In genomic region chr5:65279603-65280002, GRCh38 we compare ENCODE assay signal across 31 cellular contexts.
DNase-seq lines count a peak whose midpoint lies in the region; ATAC-seq, FAIRE-seq and TF ChIP-seq lines count a peak whose summit lies in the region.
"Had no signal": no experiment of that assay in that cellular context is flagged by ENCODE, and none has a peak within 500 bp of the region (broad histone marks: within the 10 kb centered on the region; RNA-seq: fewer than 3 reads in every experiment).

No MANE protein-coding gene starts in this region.

- no peak for TF ChIP-seq CTCF in HEK293 (tag by site-specific recombination; IDR thresholded peaks at IDR 0.05)
- no peak for TF ChIP-seq CTCF in K562 (IDR thresholded peaks at IDR 0.05 in 2 of 3, conservative IDR thresholded peaks at IDR 0.05 in 1 of 3; ENCODE audit: insufficient read depth in 2 of 3, low read depth in 1 of 3, low read length in 3 of 3)

- no peaks in the 10 kb centered on the region for H3K9me1 ChIP-seq in K562 (ENCODE audit: control insufficient read depth, insufficient read depth, low read length)

- no peak for FAIRE-seq in K562 (lab: Jason Lieb, UNC)
- no peak for FAIRE-seq in HTR-8/SVneo (lab: Jason Lieb, UNC)
- FAIRE-seq: A204.1, A549, D721Med had no signal

- no peak overlapping the region for H2AFZ ChIP-seq in K562 (ENCODE audit: low read depth, low read length)

- TF ChIP-seq EP300 in K562 (IDR thresholded peaks at IDR 0.05; ENCODE audit: low read length) = no peak

- no peak overlapping the region for H3K4me2 ChIP-seq in K562 (ENCODE audit: insufficient read depth, low read length)
- H3K4me2 ChIP-seq: A549; BLaER1; BLaER1 treated with 17β-estradiol and CSF1 and Interleukin-3, amounts not matched to agents 10 nM and 100 nM had no signal

- ATAC-seq in K562 = no peak
- no peak for ATAC-seq in GM18517 (IDR thresholded peaks at IDR 0.05; ENCODE audit: unreplicated experiment)
- ATAC-seq: A549; CD8-positive, alpha-beta T cell had no signal

- no peaks in the 10 kb centered on the region for H4K20me1 ChIP-seq in K562 (replicated peaks; ENCODE audit: control insufficient read depth, insufficient read depth, low read length)
- H4K20me1 ChIP-seq: BLaER1; BLaER1 treated with 17β-estradiol and CSF1 and Interleukin-3, amounts not matched to agents 10 nM and 100 nM had no signal

- TF ChIP-seq RAD21 in K562 (CRISPR knock-in tag; conservative IDR thresholded peaks at IDR 0.05 in 1 of 2, IDR thresholded peaks at IDR 0.05 in 1 of 2) = no peak

- H3K4me1 ChIP-seq in HEK293 (ENCODE audit: control insufficient read depth, insufficient read depth, low read length) (no peaks in the 10 kb centered on the region), K562 (replicated peaks in 1 of 2; ENCODE audit: control insufficient read depth in 2 of 2, insufficient read depth in 2 of 2, low read length in 2 of 2) (no peaks in the 10 kb centered on the region)
- H3K4me1 ChIP-seq: A549; BE2C; BLaER1; BLaER1 treated with 17β-estradiol and CSF1 and Interleukin-3, amounts not matched to agents 10 nM and 100 nM; Caco-2 had no signal

- H3K36me3 ChIP-seq in HEK293 (ENCODE audit: control insufficient read depth in 2 of 2, insufficient read depth in 1 of 2, low read length in 2 of 2) (no peaks in the 10 kb centered on the region; a peak in 1 of 3 replicates), K562 (ENCODE audit: control insufficient read depth, insufficient read depth, low read length) (no peaks in the 10 kb centered on the region)
- H3K36me3 ChIP-seq: BE2C; BLaER1; BLaER1 treated with 17β-estradiol and CSF1 and Interleukin-3, amounts not matched to agents 10 nM and 100 nM had no signal

- intact Hi-C loops in K562 (cut with micrococcal nuclease) = no loop called here

- no peaks in the 10 kb centered on the region for H3K27me3 ChIP-seq in K562 (ENCODE audit: control insufficient read depth in 2 of 2, insufficient read depth in 2 of 2, low read length in 2 of 2)
- H3K27me3 ChIP-seq: BLaER1; BLaER1 treated with 17β-estradiol and CSF1 and Interleukin-3, amounts not matched to agents 10 nM and 100 nM had no signal

- H3K9ac ChIP-seq in K562 (ENCODE audit: insufficient read depth in 1 of 2, low read depth in 2 of 2, low read length in 2 of 2) = no peak overlapping the region
- H3K9ac ChIP-seq: BLaER1; BLaER1 treated with 17β-estradiol and CSF1 and Interleukin-3, amounts not matched to agents 10 nM and 100 nM had no signal

- CTCF ChIA-PET in HEK293 (lab: Yijun Ruan, JAX) (interaction anchor here (0.6 kb wide), 1 partner anchor 70 kb away, joined by 3 read pairs; no protein-coding TSS in a partner anchor), K562 (lab: Yijun Ruan, JAX; ENCODE audit: low intra/inter-chr PET ratio) (no interaction called here)

- POLR2A ChIA-PET in HEK293 (lab: Yijun Ruan, JAX) = interaction anchor here (0.5 kb wide), 1 partner anchor 56 kb away, joined by 4 read pairs; no protein-coding TSS in a partner anchor
- POLR2A ChIA-PET in K562 (lab: Yijun Ruan, JAX) = no interaction called here

- in situ Hi-C loops in K562 (cut with MboI) = no loop called here

- H3K27ac ChIP-seq in HEK293 (ENCODE audit: extremely low read depth, low read depth, low read length) = no peak overlapping the region
- no peak overlapping the region for H3K27ac ChIP-seq in K562 (ENCODE audit: extremely low read depth, low read depth, low read length)
- H3K27ac ChIP-seq: 22Rv1; A549; BLaER1; BLaER1 treated with 17β-estradiol and CSF1 and Interleukin-3, amounts not matched to agents 10 nM and 100 nM; C4-2B had no signal

- WGBS in K562 (ENCODE audit: insufficient coverage, low coverage, missing lambda C conversion rate) = 14% methylated on average over 2 of the region's 2 CpGs

- no TSS peak for BruUV-seq in K562 (replicated peaks; lab: Mats Ljungman, UMichigan)

- DNase-seq in K562 (ENCODE audit: extremely low read depth in 1 of 4, low spot score in 3 of 4) = no peak
- no peak for DNase-seq in HTR-8/SVneo (ENCODE audit: insufficient read length, low spot score)
- DNase-seq: 8988T; ACHN; AML-193; BE2C; C1 segment of cervical spinal cord; Caco-2; Calu3; CD4-positive, alpha-beta memory T cell; CD4-positive, alpha-beta T cell; CD4-positive, CD25-positive, alpha-beta regulatory T cell; CD8-positive, alpha-beta memory T cell; CD8-positive, alpha-beta T cell; COR-L47; DMS 273 treated with DMSO at 0.1 percent for 48 hours; DMS153; DMS53; DMS79; DMS79 treated with DMSO at 0.1 percent for 48 hours; DND-41; EL had no signal

- H3K79me2 ChIP-seq in K562 (ENCODE audit: control insufficient read depth, insufficient read depth, low read length) = no peaks in the 10 kb centered on the region

- H3K9me3 ChIP-seq in HEK293 (ENCODE audit: control insufficient read depth, insufficient read depth, low read depth, low read length) = no peaks in the 10 kb centered on the region
- no peaks in the 10 kb centered on the region for H3K9me3 ChIP-seq in K562 (replicated peaks; ENCODE audit: control insufficient read depth, insufficient read depth, low read depth, low read length)
- H3K9me3 ChIP-seq: A549; BE2C; BLaER1; BLaER1 treated with 17β-estradiol and CSF1 and Interleukin-3, amounts not matched to agents 10 nM and 100 nM; Caco-2 had no signal

- TF ChIP-seq POLR2A in K562 (conservative IDR thresholded peaks at IDR 0.05) = no peak

- H3K4me3 ChIP-seq in HEK293 (ENCODE audit: low read depth, low read length) (no peak overlapping the region), K562 (no peak overlapping the region)
- H3K4me3 ChIP-seq: A549; BLaER1; BLaER1 treated with 17β-estradiol and CSF1 and Interleukin-3, amounts not matched to agents 10 nM and 100 nM had no signal

TF ChIP-seq in HEK293, 187 proteins besides CTCF, POLR2A, EP300 and RAD21:
- TF ChIP-seq SCRT2 (tag by site-specific recombination; IDR thresholded peaks at IDR 0.05) (no peak), EGR2 (tag by site-specific recombination; IDR thresholded peaks at IDR 0.05; ENCODE audit: low read depth) (no peak), AEBP2 (tag by site-specific recombination; IDR thresholded peaks at IDR 0.05; ENCODE audit: borderline replicate concordance) (no peak), ZNF548 (tag by site-specific recombination; IDR thresholded peaks at IDR 0.05) (no peak), ZNF133 (tag by site-specific recombination; IDR thresholded peaks at IDR 0.05) (peak; percentile 94)

TF ChIP-seq in K562, 482 proteins besides CTCF, POLR2A, EP300 and RAD21:
- TF ChIP-seq MEIS2 (IDR thresholded peaks at IDR 0.05; ENCODE audit: partially characterized antibody) (peak; percentile 32), PBX2 (CRISPR knock-in tag; IDR thresholded peaks at IDR 0.05; ENCODE audit: low read depth) (no peak), PBX2 (tag; conservative IDR thresholded peaks at IDR 0.05; ENCODE audit: low read depth) (0 out of 2 replicates have a peak, but pooled peaks have one; percentile 26), FOXA3 (CRISPR knock-in tag; conservative IDR thresholded peaks at IDR 0.05 in 1 of 2, IDR thresholded peaks at IDR 0.05 in 1 of 2) (no peak), ZKSCAN3 (CRISPR knock-in tag; IDR thresholded peaks at IDR 0.05) (no peak), JUND (IDR thresholded peaks at IDR 0.05; ENCODE audit: borderline replicate concordance, low read depth, low read length) (no peak), JUND (tag; IDR thresholded peaks at IDR 0.05; ENCODE audit: borderline replicate concordance, low read depth, low read length) (no peak)

Comparison
In these comparisons a context has a peak if more than half of its experiments do, and no peak if none do; other contexts are left out.
1. Of the 44 proteins assayed by ChIP-seq in both K562 and HEK293: peak only in K562: none; only in HEK293: ZNF133; in both: none; in neither: 43.